Comparison of ENCODE assay signal across 8 cellular contexts in the genomic region with DNA sequence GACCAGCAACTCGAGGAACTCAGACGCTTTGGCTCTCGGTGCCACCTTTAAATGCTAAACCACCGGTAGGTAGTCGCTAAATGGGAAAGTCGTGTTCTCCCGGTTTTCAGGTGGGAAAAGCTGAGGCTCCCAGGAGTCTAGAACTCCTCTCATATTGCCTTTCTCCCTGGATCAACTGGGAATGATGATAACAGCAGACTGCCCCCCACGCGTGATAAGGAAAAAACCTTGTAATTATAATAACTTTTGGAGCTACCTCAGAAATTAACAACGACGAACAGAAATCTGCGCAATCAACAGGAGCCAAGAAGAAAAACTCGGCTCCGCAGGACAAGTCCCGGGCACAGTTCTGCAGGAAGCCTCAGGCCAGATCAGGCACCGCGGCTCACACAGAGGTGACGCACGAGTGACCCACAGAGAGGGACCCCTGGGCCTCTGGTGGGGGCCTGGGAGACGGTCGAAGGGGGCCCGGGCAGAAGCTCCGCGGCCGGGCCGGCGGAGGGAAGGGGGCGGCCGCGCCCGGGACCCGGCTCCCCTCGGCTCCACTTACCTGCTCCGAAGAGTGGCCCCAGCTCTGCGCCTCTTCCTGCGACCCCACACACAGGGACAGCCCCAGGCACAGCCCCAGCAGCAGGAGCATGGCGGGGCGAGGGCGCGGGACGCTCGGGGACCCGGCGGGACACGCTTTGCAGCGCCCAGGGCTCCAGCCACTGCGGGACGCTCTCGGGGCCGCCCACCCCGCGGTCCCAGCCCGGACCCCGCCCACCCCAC. TPM values are rescaled to one million over a fixed set of nuclear protein-coding genes. Genes with fewer than 3 reads are reported as not detected.
DNase-seq lines count a peak whose midpoint lies in the region; ATAC-seq lines count a peak whose summit lies in the region.

A gene (minus strand): TSS at position 714 of the 771 bp plus-strand sequence. CDS start 74 bp downstream, at position 640.

- no peaks in the 10 kb centered on the region for H3K9me3 ChIP-seq in right cardiac atrium (ENCODE audit: control insufficient read depth, low read length)

- no peaks in the 10 kb centered on the region for H3K36me3 ChIP-seq in rectal smooth muscle tissue (ENCODE audit: control insufficient read depth, insufficient read depth, low read length)

- peaks cover 13% of the 10 kb centered on the region for H3K4me1 Mint-ChIP-seq in activated T-cell treated with anti-CD3 and anti-CD28 coated beads, Interleukin-2, amount 50 U/mL, for 4 hours (ENCODE audit: low read depth)

- H3K4me1 ChIP-seq in right cardiac atrium (ENCODE audit: control insufficient read depth, insufficient read depth, low read length) (peaks cover 2% of the 10 kb centered on the region), rectal smooth muscle tissue (ENCODE audit: control insufficient read depth, insufficient read depth, low read length) (peaks cover 7% of the 10 kb centered on the region)

- H3K27me3 Mint-ChIP-seq in activated T-cell treated with anti-CD3 and anti-CD28 coated beads, Interleukin-2, amount 50 U/mL, for 4 hours (ENCODE audit: low read depth) = peaks cover 49% of the 10 kb centered on the region

- H3K27me3 ChIP-seq in right cardiac atrium (ENCODE audit: control insufficient read depth, insufficient read depth) (no peaks in the 10 kb centered on the region), rectal smooth muscle tissue (ENCODE audit: control insufficient read depth, insufficient read depth, low read length) (no peaks in the 10 kb centered on the region)

- no peak within 1 kb of the TSS for H3K27ac ChIP-seq in right cardiac atrium (ENCODE audit: low read length)
- H3K27ac ChIP-seq in rectal smooth muscle tissue (ENCODE audit: low read depth, low read length) = peak within 1 kb of the TSS; percentile 84

- DNase-seq in ELF-1 (ENCODE audit: low read depth, low spot score) = peak; percentile 28
- no peak for DNase-seq in activated T-cell treated with anti-CD3 and anti-CD28 coated beads, Interleukin-2, amount 50 U/mL, for 4 hours
- DNase-seq in right cardiac atrium = peak; percentile 15 to 60 (median 53)
- no peak for DNase-seq in MV-4-11 (lab: John Stamatoyannopoulos, UW)
- no peak for DNase-seq in NCI-H1694 treated with DMSO at 0.1 percent for 48 hours (lab: John Stamatoyannopoulos, UW)
- DNase-seq in NCI-H345 treated with DMSO at 0.1 percent for 48 hours (lab: John Stamatoyannopoulos, UW; ENCODE audit: unreplicated experiment) = no peak

- H3K4me3 Mint-ChIP-seq in activated T-cell treated with anti-CD3 and anti-CD28 coated beads, Interleukin-2, amount 50 U/mL, for 4 hours = peak within 1 kb of the TSS; percentile 74

- under 1% methylated on average over 54 of the region's 54 CpGs for WGBS in right cardiac atrium

- H3K9me3 Mint-ChIP-seq in activated T-cell treated with anti-CD3 and anti-CD28 coated beads, Interleukin-2, amount 50 U/mL, for 4 hours = no peaks in the 10 kb centered on the region

- H3K9ac ChIP-seq in rectal smooth muscle tissue (ENCODE audit: low read length) = peak within 1 kb of the TSS; percentile 10

- peak; percentile 39 to 44 for ATAC-seq in activated T-cell treated with anti-CD3 and anti-CD28 coated beads, Interleukin-2, amount 50 U/mL, for 4 hours
- ATAC-seq in right cardiac atrium (peak; percentile 57 to 60), GM19467 (IDR thresholded peaks at IDR 0.05; ENCODE audit: unreplicated experiment) (no peak)

- intact Hi-C loops in right cardiac atrium (cut with DNase I) = no loop called here

- H3K4me3 ChIP-seq in right cardiac atrium (ENCODE audit: low read length) (peak within 1 kb of the TSS; percentile 77), rectal smooth muscle tissue (ENCODE audit: low read length) (peak within 1 kb of the TSS; percentile 64)

- H3K36me3 Mint-ChIP-seq in activated T-cell treated with anti-CD3 and anti-CD28 coated beads, Interleukin-2, amount 50 U/mL, for 4 hours (ENCODE audit: insufficient read depth) = no peaks in the 10 kb centered on the region

RNA-seq across cellular contexts. Expression of the gene that starts here (rescaled TPM):
- not detected for total RNA-seq in activated T-cell treated with anti-CD3 and anti-CD28 coated beads, Interleukin-2, amount 50 U/mL, for 4 hours
- 1 to 10 TPM; 1.4 to 5.7 (median 3.5) TPM for total RNA-seq in right cardiac atrium
- polyA plus RNA-seq in right cardiac atrium = 2.5 TPM

Comparison
In these comparisons a context has a peak if more than half of its experiments do, and no peak if none do; other contexts are left out.
1. Peak in ATAC-seq in activated T-cell treated with anti-CD3 and anti-CD28 coated beads, Interleukin-2, amount 50 U/mL, for 4 hours; RNA of the gene not detected or under 1 TPM.
2. DNase-seq: peak in ELF-1 (single experiment) and right cardiac atrium (3 of 3); none in activated T-cell treated with anti-CD3 and anti-CD28 coated beads, Interleukin-2, amount 50 U/mL, for 4 hours (single experiment), MV-4-11 (single experiment), NCI-H1694 treated with DMSO at 0.1 percent for 48 hours (single experiment) and NCI-H345 treated with DMSO at 0.1 percent for 48 hours (single experiment).